8 cellular contexts compared by ENCODE assay signal in genomic region chr19:12550951-12551832, GRCh38.
DNase-seq lines count a peak whose midpoint lies in the region; ATAC-seq and TF ChIP-seq lines count a peak whose summit lies in the region.

ZNF564 (minus strand) TSS chr19:12551482; CDS start chr19:12551332, 150 bp downstream.

- TF ChIP-seq POLR2A in GM19193 (IDR thresholded peaks at IDR 0.05; ENCODE audit: extremely low read depth, insufficient read depth, insufficient read length), result peak; percentile 93

- H3K4me3 ChIP-seq in choroid plexus epithelial cell (ENCODE audit: low read depth, low read length), result peak within 1 kb of the TSS; percentile 98

- ATAC-seq in HG03439 (IDR thresholded peaks at IDR 0.05; ENCODE audit: unreplicated experiment), result peak; percentile 94

- no peak for TF ChIP-seq CTCF in choroid plexus epithelial cell (conservative IDR thresholded peaks at IDR 0.05; ENCODE audit: low read depth, low read length)

- DNase-seq in AML-193 (lab: John Stamatoyannopoulos, UW) (peak; percentile 99), NCI-H510A treated with DMSO at 0.1 percent for 48 hours (lab: John Stamatoyannopoulos, UW) (peak; percentile 97), choroid plexus epithelial cell (ENCODE audit: low read depth) (peak; percentile 99), kidney tubule cell (ENCODE audit: low spot score) (peak; percentile 99)
- DNase-seq in activated CD4-positive, alpha-beta T cell treated with anti-CD3 and anti-CD28 coated beads for 24 hours (ENCODE audit: low read depth in 2 of 2), result peak; percentile 81 to 82
- peak; percentile 66 to 90 (median 80) for DNase-seq in stimulated activated CD4-positive, alpha-beta T cell treated with anti-CD3 and anti-CD28 coated beads, Interleukin-1b, Interleukin-23, amount 100 ng/mL, for 24 hours (ENCODE audit: low read depth in 4 of 4, low spot score in 1 of 4)

Comparison
In these comparisons a context has a peak if more than half of its experiments do, and no peak if none do; other contexts are left out.
1. Peak in every context shown above with its lines: DNase-seq, ATAC-seq and H3K4me3 ChIP-seq.